In genomic region chr5:43313035-43313853, GRCh38 we compare ENCODE assay signal across 8 cellular contexts. TPM values are rescaled to one million over a fixed set of nuclear protein-coding genes. Genes with fewer than 3 reads are reported as not detected.
DNase-seq lines count a peak whose midpoint lies in the region; ATAC-seq lines count a peak whose summit lies in the region.

Gene HMGCS1 (minus strand): TSS chr5:43313412. CDS start chr5:43298965, 14,447 bp downstream.

- H3K27me3 Mint-ChIP-seq in IgD-negative memory B cell, result peaks cover 2% of the 10 kb centered on the region

- ATAC-seq in GM21529 (IDR thresholded peaks at IDR 0.05; ENCODE audit: unreplicated experiment), result peak; percentile 93

- H3K4me1 Mint-ChIP-seq in IgD-negative memory B cell, result peaks cover 10 to 24% (median 19%) of the 10 kb centered on the region in 3 donors

- peak within 1 kb of the TSS; percentile 81 to 99 (median 98) for H3K27ac Mint-ChIP-seq in IgD-negative memory B cell

- peaks cover 2% of the 10 kb centered on the region for H3K36me3 Mint-ChIP-seq in IgD-negative memory B cell

- H3K9me3 Mint-ChIP-seq in IgD-negative memory B cell, result no peaks in the 10 kb centered on the region

- DNase-seq in DMS 273 treated with DMSO at 0.1 percent for 48 hours (lab: John Stamatoyannopoulos, UW), result peak; percentile 99
- peak; percentile 79 for DNase-seq in OCI-M2 (lab: John Stamatoyannopoulos, UW; ENCODE audit: unreplicated experiment)
- DNase-seq in activated T-cell treated with anti-CD3 and anti-CD28 coated beads for 4 hours, result peak; percentile 98
- peak; percentile 96 for DNase-seq in epidermal melanocyte (ENCODE audit: insufficient read length, low spot score)
- DNase-seq in middle frontal gyrus (ENCODE audit: extremely low spot score, low spot score), result peak; percentile 98
- DNase-seq in stimulated activated CD8-positive, alpha-beta memory T cell treated with anti-CD3 and anti-CD28 coated beads, Interleukin-2, amount 100 ng/mL, for 48 hours (ENCODE audit: low read depth in 2 of 2), result peak; percentile 96

- H3K4me3 Mint-ChIP-seq in IgD-negative memory B cell, result peak within 1 kb of the TSS; percentile 87 to 100 (median 99)

RNA-seq across cellular contexts. Expression of gene HMGCS1, which starts in this region (rescaled TPM):
- 11.7 TPM for polyA plus RNA-seq in IgD-negative memory B cell

Comparison
In these comparisons a context has a peak if more than half of its experiments do, and no peak if none do; other contexts are left out.
1. Peak in every context shown above with its lines: DNase-seq and ATAC-seq.